Comparison of ENCODE assay signal across 15 cellular contexts in the genomic region with DNA sequence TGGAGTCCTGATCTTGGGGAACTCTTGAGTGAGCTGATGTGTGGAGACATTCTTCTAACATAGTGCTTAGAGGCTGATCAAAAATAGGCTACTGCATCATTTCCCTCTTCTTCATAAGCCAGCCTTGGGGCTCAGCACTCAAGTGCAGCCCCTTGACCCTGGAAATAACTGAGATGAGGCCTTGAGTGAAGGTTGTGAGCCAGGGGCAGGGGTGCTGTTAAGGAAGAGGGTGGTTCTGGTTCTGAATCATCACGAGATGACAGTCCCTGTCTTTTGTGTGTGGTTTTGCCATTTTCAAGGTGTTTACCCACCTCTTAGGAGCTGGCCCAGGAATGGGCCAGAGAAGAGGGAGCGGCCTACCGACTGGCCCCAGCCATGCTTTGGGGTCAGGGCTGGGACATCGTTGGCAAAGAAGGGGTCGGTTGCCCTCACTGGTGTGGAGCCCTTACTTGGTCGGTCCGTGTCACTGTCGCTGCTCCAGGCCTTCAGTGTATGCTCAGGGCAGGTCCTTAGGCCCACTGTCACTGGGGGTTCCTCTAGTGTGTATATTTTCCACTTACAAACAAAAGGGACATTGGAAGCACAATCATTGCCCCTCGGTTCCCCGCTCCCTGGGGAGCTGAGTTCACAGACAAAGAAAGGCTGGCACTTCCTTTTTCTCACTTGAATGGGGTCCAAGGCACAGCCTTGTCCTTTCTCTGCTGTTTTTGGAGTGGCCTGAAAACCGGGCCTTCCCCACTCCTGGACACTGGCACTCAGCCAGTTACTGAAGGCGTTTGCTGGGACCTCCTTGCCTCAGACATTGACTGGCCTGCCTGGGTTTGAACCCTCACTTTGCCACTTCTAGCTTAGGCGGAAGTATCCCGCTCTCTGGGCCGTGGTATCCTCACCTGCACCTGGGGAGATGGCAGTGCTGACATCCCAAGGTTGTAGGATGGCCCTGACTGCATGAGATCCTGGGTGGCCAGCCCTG.
"Had no signal": no experiment of that assay in that cellular context is flagged by ENCODE, and none has a peak within 500 bp of the region (broad histone marks: within the 10 kb centered on the region; RNA-seq: fewer than 3 reads in every experiment).

No MANE protein-coding gene starts in this region.

- H3K27ac Mint-ChIP-seq: activated CD4-positive, alpha-beta T cell treated with anti-CD3 and anti-CD28 coated beads, Interleukin-2, amount 10 ng/mL, durations not matched to agents 7 days and 5 days; nephron had no signal

- H3K27me3 ChIP-seq: pancreas, tibial nerve, vagina had no signal

- H3K4me3 Mint-ChIP-seq: activated CD4-positive, alpha-beta T cell treated with anti-CD3 and anti-CD28 coated beads, Interleukin-2, amount 10 ng/mL, durations not matched to agents 7 days and 5 days; nephron had no signal

- H3K36me3 ChIP-seq: pancreas had no signal

- H3K27me3 Mint-ChIP-seq: activated CD4-positive, alpha-beta T cell treated with anti-CD3 and anti-CD28 coated beads, Interleukin-2, amount 10 ng/mL, durations not matched to agents 7 days and 5 days had no signal

- H3K27ac ChIP-seq: coronary artery, heart right ventricle, pancreas, tibial nerve, vagina, VCaP had no signal

- H3K9me3 ChIP-seq: heart right ventricle, pancreas, tibial nerve, vagina had no signal

- DNase-seq: activated CD4-positive, alpha-beta T cell treated with anti-CD3 and anti-CD28 coated beads, Interleukin-2, amount 10 ng/mL, durations not matched to agents 7 days and 5 days; effector memory CD4-positive, alpha-beta T cell; heart right ventricle; islet precursor cell; mesendoderm; stimulated activated CD4-positive, alpha-beta T cell treated with anti-CD3 and anti-CD28 coated beads, Interleukin-15, amount 100 ng/mL, for 24 hours; stimulated activated CD4-positive, alpha-beta T cell treated with anti-CD3 and anti-CD28 coated beads, Interleukin-4, amount 100 ng/mL, for 24 hours; T1000 had no signal

- ATAC-seq: heart right ventricle, left lobe of liver, pancreas had no signal

- H3K4me3 ChIP-seq: coronary artery, heart right ventricle, pancreas, tibial nerve, vagina had no signal

- H3K9me3 Mint-ChIP-seq: activated CD4-positive, alpha-beta T cell treated with anti-CD3 and anti-CD28 coated beads, Interleukin-2, amount 10 ng/mL, durations not matched to agents 7 days and 5 days; nephron had no signal
